In the genomic region with DNA sequence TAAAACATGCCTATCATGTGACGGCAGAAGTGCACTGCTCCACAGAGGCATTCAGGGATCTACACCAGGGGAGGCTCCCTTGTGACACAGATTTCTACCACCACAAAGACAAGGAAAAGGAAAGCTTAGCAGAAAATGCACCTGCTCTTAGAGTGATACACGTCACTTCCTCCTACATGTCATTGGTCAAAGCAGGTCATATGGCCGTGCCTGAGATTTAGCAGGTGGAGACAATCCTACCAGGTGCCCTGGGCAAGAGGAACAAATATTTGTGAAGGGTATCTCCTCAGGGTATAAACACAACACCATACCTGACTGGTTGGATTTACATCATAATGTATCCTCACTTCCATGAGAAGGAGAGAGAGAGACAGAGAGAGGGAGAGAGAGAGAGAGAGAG, we compare ENCODE assay signal across 22 cellular contexts.
"Had no signal": no experiment of that assay in that cellular context is flagged by ENCODE, and none has a peak within 500 bp of the region (broad histone marks: within the 10 kb centered on the region; RNA-seq: fewer than 3 reads in every experiment).

No MANE protein-coding gene starts in this region.

- H3K27ac ChIP-seq: SJSA1, SK-N-MC had no signal

- H3K4me1 ChIP-seq: SJSA1 had no signal

- H3K4me1 Mint-ChIP-seq: IgD-negative memory B cell had no signal

- H3K4me3 ChIP-seq: SJSA1, SK-N-MC had no signal

- FAIRE-seq: RCC 7860 had no signal

- DNase-seq: KBM-7, MV-4-11, NCI-H1048, NCI-H1105, NCI-H1417, NCI-H1436 treated with DMSO at 0.1 percent for 48 hours, NCI-H1694, NCI-H187 treated with DMSO at 0.1 percent for 48 hours, NCI-H2029 treated with DMSO at 0.1 percent for 48 hours, NCI-H2171 treated with DMSO at 0.1 percent for 48 hours, NCI-H345, NCI-H446 treated with DMSO at 0.1 percent for 48 hours, NCI-H510A treated with DMSO at 0.1 percent for 48 hours, NCI-H526, NCI-H774, Right ventricle myocardium superior, RPMI8226, SIG-M5 had no signal

- H3K4me3 Mint-ChIP-seq: IgD-negative memory B cell had no signal

- H3K27ac Mint-ChIP-seq: IgD-negative memory B cell had no signal

- H3K27me3 ChIP-seq: SJSA1 had no signal

- H3K36me3 Mint-ChIP-seq: IgD-negative memory B cell had no signal

- H3K9me3 ChIP-seq: SJSA1 had no signal

- H3K27me3 Mint-ChIP-seq: IgD-negative memory B cell had no signal

- H3K36me3 ChIP-seq: SJSA1 had no signal
